In genomic region chr16:9054460-9054859, GRCh38 we compare ENCODE assay signal across 16 cellular contexts.
"Had no signal": no experiment of that assay in that cellular context is flagged by ENCODE, and none has a peak within 500 bp of the region (broad histone marks: within the 10 kb centered on the region; RNA-seq: fewer than 3 reads in every experiment).

No MANE protein-coding gene starts in this region.

- H3K27ac ChIP-seq: breast epithelium, lower lobe of right lung, suprapubic skin, upper lobe of left lung had no signal

- H3K27me3 ChIP-seq: breast epithelium, suprapubic skin, upper lobe of left lung had no signal

- H3K4me1 ChIP-seq: breast epithelium, lower lobe of right lung, suprapubic skin had no signal

- ATAC-seq: lower lobe of right lung; sciatic nerve; stimulated activated naive CD8-positive, alpha-beta T cell treated with anti-CD3 and anti-CD28 coated beads, Interleukin-15, Interleukin-2, amounts not matched to agents 100 U/mL and 50 U/mL, for 24 hours had no signal

- H3K4me3 ChIP-seq: breast epithelium, lower lobe of right lung, suprapubic skin, upper lobe of left lung had no signal

- DNase-seq: activated CD4-positive, alpha-beta memory T cell treated with anti-CD3 and anti-CD28 coated beads, Interleukin-2, amount 10 ng/mL, durations not matched to agents 7 days and 5 days; activated gamma-delta T cell treated with Interleukin-2 at 50 U/mL for 16 hours; activated naive CD8-positive, alpha-beta T cell treated with anti-CD3 and anti-CD28 coated beads for 36 hours; activated T-cell treated with anti-CD3 and anti-CD28 coated beads, Interleukin-2, amount 50 U/mL, for 48 hours; anterior cingulate cortex; hippocampal formation; lower lobe of right lung; midbrain; naive B cell; stimulated activated CD4-positive, alpha-beta T cell treated with anti-CD3 and anti-CD28 coated beads, Interleukin-4, amount 100 ng/mL, for 1 hour; stimulated activated CD8-positive, alpha-beta memory T cell treated with anti-CD3 and anti-CD28 coated beads, Interleukin-4, amount 100 ng/mL, for 48 hours; stimulated activated naive CD8-positive, alpha-beta T cell treated with anti-CD3 and anti-CD28 coated beads, Interleukin-15, Interleukin-2, amounts not matched to agents 100 U/mL and 50 U/mL, for 24 hours; upper lobe of left lung had no signal

- H3K9me3 ChIP-seq: breast epithelium, lower lobe of right lung, suprapubic skin, upper lobe of left lung had no signal

- H3K36me3 ChIP-seq: breast epithelium, lower lobe of right lung, suprapubic skin, upper lobe of left lung had no signal
